ENCODE assay signal across 8 cellular contexts in genomic region chr12:124713436-124714082, GRCh38.
DNase-seq lines count a peak whose midpoint lies in the region; ATAC-seq, FAIRE-seq and TF ChIP-seq lines count a peak whose summit lies in the region.

No MANE protein-coding gene starts in this region.

- no peak for TF ChIP-seq CTCF in keratinocyte (optimal IDR thresholded peaks at IDR 0.05 in 1 of 3, IDR thresholded peaks at IDR 0.05 in 1 of 3, conservative IDR thresholded peaks at IDR 0.05 in 1 of 3; ENCODE audit: extremely low read depth in 1 of 3, insufficient read depth in 2 of 3, low read length in 3 of 3)

- H3K9me3 ChIP-seq in keratinocyte (ENCODE audit: control insufficient read depth, low read depth, low read length), result no peaks in the 10 kb centered on the region

- peak; percentile 64 for ATAC-seq in HG02571 (IDR thresholded peaks at IDR 0.05; ENCODE audit: unreplicated experiment)

- no peaks in the 10 kb centered on the region for H3K79me2 ChIP-seq in keratinocyte (ENCODE audit: control insufficient read depth, insufficient read depth, low read length)

- H3K4me1 Mint-ChIP-seq in activated naive CD8-positive, alpha-beta T cell (ENCODE audit: low read depth), result peaks cover 21% of the 10 kb centered on the region

- H3K4me3 Mint-ChIP-seq in activated naive CD8-positive, alpha-beta T cell, result peak overlapping the region; percentile 74

- no peaks in the 10 kb centered on the region for H3K36me3 ChIP-seq in keratinocyte (ENCODE audit: control insufficient read depth in 2 of 2, extremely low read depth in 1 of 2, insufficient read depth in 2 of 2, low read length in 2 of 2)

- H3K4me2 ChIP-seq in keratinocyte (ENCODE audit: control insufficient read depth, extremely low read depth, insufficient read depth, low read depth, low read length), result peak overlapping the region; percentile 88

- H3K4me3 ChIP-seq in keratinocyte (ENCODE audit: control insufficient read depth in 2 of 3, extremely low read depth in 1 of 3, insufficient read depth in 2 of 3, low read depth in 1 of 3, low read length in 3 of 3), result peak overlapping the region in 2 of 3 experiments; percentile 41 to 57

- no peaks in the 10 kb centered on the region for H3K36me3 Mint-ChIP-seq in activated naive CD8-positive, alpha-beta T cell

- no peaks in the 10 kb centered on the region for H3K9me3 Mint-ChIP-seq in activated naive CD8-positive, alpha-beta T cell (ENCODE audit: low read depth)

- no peaks in the 10 kb centered on the region for H3K27me3 ChIP-seq in keratinocyte (ENCODE audit: control insufficient read depth, extremely low read depth, insufficient read depth, low read length)

- H3K9me1 ChIP-seq in keratinocyte (ENCODE audit: control insufficient read depth, extremely low read depth, insufficient read depth, low read length), result no peaks in the 10 kb centered on the region

- peak; percentile 8 for DNase-seq in GF-D8 (lab: John Stamatoyannopoulos, UW)
- DNase-seq in OCI-M1 (lab: John Stamatoyannopoulos, UW), result peak; percentile 77
- DNase-seq in keratinocyte (ENCODE audit: low read depth, low spot score), result no peak
- DNase-seq in stimulated activated CD4-positive, alpha-beta T cell treated with anti-CD3 and anti-CD28 coated beads, Interleukin-4, amount 100 ng/mL, for 1 hour, result peak; percentile 45
- no peak for DNase-seq in HuH-7.5 (ENCODE audit: low spot score)
- no peak for DNase-seq in HK-2 (ENCODE audit: unreplicated experiment)

- H4K20me1 ChIP-seq in keratinocyte (ENCODE audit: control insufficient read depth, extremely low read depth, insufficient read depth, low read length), result no peaks in the 10 kb centered on the region

- H3K27ac ChIP-seq in keratinocyte (ENCODE audit: control insufficient read depth, insufficient read depth, low read length), result peak overlapping the region; percentile 71

- no peak for FAIRE-seq in keratinocyte (lab: Jason Lieb, UNC)

- no peaks in the 10 kb centered on the region for H3K27me3 Mint-ChIP-seq in activated naive CD8-positive, alpha-beta T cell

- peak overlapping the region; percentile 91 for H3K27ac Mint-ChIP-seq in activated naive CD8-positive, alpha-beta T cell

- peaks cover 21% of the 10 kb centered on the region for H3K4me1 ChIP-seq in keratinocyte (ENCODE audit: control insufficient read depth, extremely low read depth, insufficient read depth, low read length)

- peak overlapping the region; percentile 67 for H2AFZ ChIP-seq in keratinocyte (ENCODE audit: control insufficient read depth, low read length)

- dilution Hi-C loops in keratinocyte (cut with MboI; ENCODE audit: extremely low pct_ligation_motif_present, low sequenced_read_pairs), result no loop called here

- H3K9ac ChIP-seq in keratinocyte (ENCODE audit: control insufficient read depth, extremely low read depth, insufficient read depth, low read length), result peak overlapping the region; percentile 74

Comparison
In these comparisons a context has a peak if more than half of its experiments do, and no peak if none do; other contexts are left out.
1. DNase-seq: peak in GF-D8 (single experiment), OCI-M1 (single experiment) and stimulated activated CD4-positive, alpha-beta T cell treated with anti-CD3 and anti-CD28 coated beads, Interleukin-4, amount 100 ng/mL, for 1 hour (single experiment); none in keratinocyte (single experiment), HuH-7.5 (single experiment) and HK-2 (single experiment).